Comparison of ENCODE assay signal across 26 cellular contexts in genomic region chr13:112325941-112326645, GRCh38. TPM values are rescaled to one million over a fixed set of nuclear protein-coding genes. Genes with fewer than 3 reads are reported as not detected.
DNase-seq lines count a peak whose midpoint lies in the region; ATAC-seq, FAIRE-seq and TF ChIP-seq lines count a peak whose summit lies in the region.
"Had no signal": no experiment of that assay in that cellular context is flagged by ENCODE, and none has a peak within 500 bp of the region (broad histone marks: within the 10 kb centered on the region; RNA-seq: fewer than 3 reads in every experiment).

No MANE protein-coding gene starts in this region.

- no peaks in the 10 kb centered on the region for H3K9me1 ChIP-seq in K562 (ENCODE audit: control insufficient read depth, insufficient read depth, low read length)

- H3K27me3 Mint-ChIP-seq in natural killer cell treated with Interleukin-12 subunit alpha and Interleukin-12 subunit beta and Interleukin-15 and Interleukin-18, amount 100 ng/mL, for 72 hours, result peaks cover 13 to 15% of the 10 kb centered on the region in 2 donors
- peaks cover 21 to 22% of the 10 kb centered on the region in 2 donors for H3K27me3 Mint-ChIP-seq in natural killer cell (ENCODE audit: low read depth in 2 of 2)

- no peak for TF ChIP-seq POLR2A in K562 (conservative IDR thresholded peaks at IDR 0.05)

- no peak overlapping the region for H3K4me3 ChIP-seq in K562
- H3K4me3 ChIP-seq: A549, lower lobe of right lung, transverse colon had no signal

- CTCF ChIA-PET in K562 (lab: Yijun Ruan, JAX; ENCODE audit: low intra/inter-chr PET ratio), result no interaction called here

- H3K36me3 Mint-ChIP-seq in natural killer cell treated with Interleukin-12 subunit alpha and Interleukin-12 subunit beta and Interleukin-15 and Interleukin-18, amount 100 ng/mL, for 72 hours, result no peaks in the 10 kb centered on the region
- no peaks in the 10 kb centered on the region for H3K36me3 Mint-ChIP-seq in natural killer cell

- H3K4me1 Mint-ChIP-seq in natural killer cell treated with Interleukin-12 subunit alpha and Interleukin-12 subunit beta and Interleukin-15 and Interleukin-18, amount 100 ng/mL, for 72 hours (ENCODE audit: low read depth in 2 of 2), result peaks cover 0 to 2% of the 10 kb centered on the region in 2 donors
- no peaks in the 10 kb centered on the region for H3K4me1 Mint-ChIP-seq in natural killer cell
- H3K4me1 Mint-ChIP-seq: activated CD4-positive, alpha-beta T cell treated with anti-CD3 and anti-CD28 coated beads for 36 hours; stimulated activated naive CD8-positive, alpha-beta T cell treated with anti-CD3 and anti-CD28 coated beads, Interleukin-15, amount 100 ng/mL, for 72 hours had no signal

- no peak for TF ChIP-seq EP300 in K562 (IDR thresholded peaks at IDR 0.05; ENCODE audit: low read length)

- no peak overlapping the region for H3K4me2 ChIP-seq in K562 (ENCODE audit: insufficient read depth, low read length)
- H3K4me2 ChIP-seq: A549 had no signal

- no peaks in the 10 kb centered on the region for H3K9me3 Mint-ChIP-seq in natural killer cell treated with Interleukin-12 subunit alpha and Interleukin-12 subunit beta and Interleukin-15 and Interleukin-18, amount 100 ng/mL, for 72 hours
- no peaks in the 10 kb centered on the region for H3K9me3 Mint-ChIP-seq in natural killer cell
- H3K9me3 Mint-ChIP-seq: activated T-cell treated with anti-CD3 and anti-CD28 coated beads, Interleukin-2, amount 50 U/mL, for 4 hours; dendritic cell treated with granulocyte-macrophage colony-stimulating factor and Interleukin-4, amounts not matched to agents 40 ng/mL and 50 ng/mL, for 4 days; stimulated activated naive CD8-positive, alpha-beta T cell treated with anti-CD3 and anti-CD28 coated beads, Interleukin-15, amount 100 ng/mL, for 72 hours had no signal

- peaks cover 0 to 4% of the 10 kb centered on the region in 2 experiments; a peak in 1 of 5 replicates for H3K4me1 ChIP-seq in K562 (replicated peaks in 1 of 2; ENCODE audit: control insufficient read depth in 2 of 2, insufficient read depth in 2 of 2, low read length in 2 of 2)
- H3K4me1 ChIP-seq: A549, lower lobe of right lung had no signal

- no peaks in the 10 kb centered on the region for H3K36me3 ChIP-seq in K562 (ENCODE audit: control insufficient read depth, insufficient read depth, low read length)
- H3K36me3 ChIP-seq: lower lobe of right lung, neutrophil, transverse colon had no signal

- H3K79me2 ChIP-seq in K562 (ENCODE audit: control insufficient read depth, insufficient read depth, low read length), result no peaks in the 10 kb centered on the region

- H3K9ac ChIP-seq in K562 (ENCODE audit: insufficient read depth in 1 of 2, low read depth in 2 of 2, low read length in 2 of 2), result no peak overlapping the region

- no peak overlapping the region for H3K27ac ChIP-seq in K562 (ENCODE audit: extremely low read depth, low read depth, low read length)
- H3K27ac ChIP-seq: A549, lower lobe of right lung, neutrophil, transverse colon had no signal

- H2AFZ ChIP-seq in K562 (ENCODE audit: low read depth, low read length), result no peak overlapping the region

- intact Hi-C loops in natural killer cell (cut with micrococcal nuclease), result no loop called here
- intact Hi-C loops in K562 (cut with micrococcal nuclease), result no loop called here

- TF ChIP-seq CTCF in natural killer cell (IDR thresholded peaks at IDR 0.05), result no peak
- TF ChIP-seq CTCF in K562 (IDR thresholded peaks at IDR 0.05 in 2 of 3, conservative IDR thresholded peaks at IDR 0.05 in 1 of 3; ENCODE audit: insufficient read depth in 2 of 3, low read depth in 1 of 3, low read length in 3 of 3), result no peak

- POLR2A ChIA-PET in K562 (lab: Yijun Ruan, JAX), result no interaction called here

- in situ Hi-C loops in K562 (cut with MboI), result loop anchor here (10.0 kb wide), 1 partner anchor 51 kb away; no protein-coding TSS in a partner anchor

- TF ChIP-seq RAD21 in K562 (CRISPR knock-in tag; conservative IDR thresholded peaks at IDR 0.05 in 1 of 2, IDR thresholded peaks at IDR 0.05 in 1 of 2), result no peak

- H4K20me1 ChIP-seq in K562 (replicated peaks; ENCODE audit: control insufficient read depth, insufficient read depth, low read length), result no peaks in the 10 kb centered on the region; the same call in 1 of the 2 replicates

- no peaks in the 10 kb centered on the region for H3K9me3 ChIP-seq in K562 (replicated peaks; ENCODE audit: control insufficient read depth, insufficient read depth, low read depth, low read length)
- H3K9me3 ChIP-seq: A549, lower lobe of right lung, neutrophil, transverse colon had no signal

- H3K27me3 ChIP-seq in K562 (ENCODE audit: control insufficient read depth in 2 of 2, insufficient read depth in 2 of 2, low read length in 2 of 2), result peaks cover 5 to 44% of the 10 kb centered on the region in 2 experiments; a peak in 3 of 5 replicates

- under 1% methylated on average over 24 of the region's 26 CpGs for WGBS in K562 (ENCODE audit: insufficient coverage, low coverage, missing lambda C conversion rate)

- FAIRE-seq in K562 (lab: Jason Lieb, UNC), result no peak
- FAIRE-seq: A549, endothelial cell of umbilical vein had no signal

- no peak overlapping the region for H3K27ac Mint-ChIP-seq in natural killer cell treated with Interleukin-12 subunit alpha and Interleukin-12 subunit beta and Interleukin-15 and Interleukin-18, amount 100 ng/mL, for 72 hours
- no peak overlapping the region for H3K27ac Mint-ChIP-seq in natural killer cell
- H3K27ac Mint-ChIP-seq: activated CD4-positive, alpha-beta T cell treated with anti-CD3 and anti-CD28 coated beads for 36 hours; dendritic cell treated with granulocyte-macrophage colony-stimulating factor and Interleukin-4, amounts not matched to agents 40 ng/mL and 50 ng/mL, for 4 days had no signal

- BruUV-seq in K562 (replicated peaks; lab: Mats Ljungman, UMichigan), result no TSS peak

- no peak for DNase-seq in natural killer cell treated with Interleukin-12 subunit alpha and Interleukin-12 subunit beta and Interleukin-15 and Interleukin-18, amount 100 ng/mL, for 72 hours (ENCODE audit: low spot score)
- DNase-seq in natural killer cell (no peak), K562 (ENCODE audit: extremely low read depth in 1 of 4, low spot score in 3 of 4) (peak in 1 of 4 experiments; percentile 5), islet precursor cell (peak; percentile 48), NOMO-1 (lab: John Stamatoyannopoulos, UW; ENCODE audit: unreplicated experiment in 2 of 2) (no peak), T-helper 2 cell (no peak)
- no peak for DNase-seq in activated CD4-positive, alpha-beta T cell treated with anti-CD3 and anti-CD28 coated beads, Interleukin-2, amount 50 U/mL, for 4 hours
- DNase-seq: activated CD4-positive, alpha-beta T cell treated with anti-CD3 and anti-CD28 coated beads for 36 hours; activated naive CD4-positive, alpha-beta T cell treated with Interleukin-2 at 50 U/mL for 16 hours; activated T-cell treated with anti-CD3 and anti-CD28 coated beads, Interleukin-2, amount 50 U/mL, for 4 hours; amniotic stem cell; lower lobe of right lung; NCI-H1417 treated with DMSO at 0.1 percent for 48 hours; stimulated activated CD4-positive, alpha-beta T cell treated with anti-CD3 and anti-CD28 coated beads, Interleukin-12 subunit alpha, Interleukin-12 subunit beta, amount 100 ng/mL, for 4 hours; stimulated activated naive CD8-positive, alpha-beta T cell treated with anti-CD3 and anti-CD28 coated beads, Interleukin-15, amount 100 ng/mL, for 72 hours; T-helper 1 cell; transverse colon had no signal

- H3K4me3 Mint-ChIP-seq in natural killer cell treated with Interleukin-12 subunit alpha and Interleukin-12 subunit beta and Interleukin-15 and Interleukin-18, amount 100 ng/mL, for 72 hours, result no peak overlapping the region
- no peak overlapping the region for H3K4me3 Mint-ChIP-seq in natural killer cell
- H3K4me3 Mint-ChIP-seq: activated CD4-positive, alpha-beta T cell treated with anti-CD3 and anti-CD28 coated beads for 36 hours; activated T-cell treated with anti-CD3 and anti-CD28 coated beads, Interleukin-2, amount 50 U/mL, for 4 hours; dendritic cell treated with granulocyte-macrophage colony-stimulating factor and Interleukin-4, amounts not matched to agents 40 ng/mL and 50 ng/mL, for 4 days; stimulated activated naive CD8-positive, alpha-beta T cell treated with anti-CD3 and anti-CD28 coated beads, Interleukin-15, amount 100 ng/mL, for 72 hours had no signal

- ATAC-seq in natural killer cell treated with Interleukin-12 subunit alpha and Interleukin-12 subunit beta and Interleukin-15 and Interleukin-18, amount 100 ng/mL, for 72 hours, result peak; percentile 24 to 52
- no peak for ATAC-seq in natural killer cell
- no peak for ATAC-seq in K562
- ATAC-seq in GM19463 (IDR thresholded peaks at IDR 0.05; ENCODE audit: unreplicated experiment), result no peak
- ATAC-seq: A549; activated CD4-positive, alpha-beta T cell treated with anti-CD3 and anti-CD28 coated beads for 36 hours; activated T-cell treated with anti-CD3 and anti-CD28 coated beads, Interleukin-2, amount 50 U/mL, for 4 hours; lower lobe of right lung; stimulated activated naive CD8-positive, alpha-beta T cell treated with anti-CD3 and anti-CD28 coated beads, Interleukin-15, amount 100 ng/mL, for 72 hours had no signal

TF ChIP-seq in K562, 482 proteins besides CTCF, POLR2A, EP300 and RAD21 (continues in another document):
- TF ChIP-seq MEF2D (tag; conservative IDR thresholded peaks at IDR 0.05; ENCODE audit: low read depth), result 0 out of 2 replicates have a peak, but pooled peaks have one; percentile 21
- peak; percentile 63 for TF ChIP-seq MEF2A (IDR thresholded peaks at IDR 0.05; ENCODE audit: control insufficient read depth, low read depth, low read length)
- no peak for TF ChIP-seq ETS2 (tag; IDR thresholded peaks at IDR 0.05; ENCODE audit: borderline replicate concordance, poor library complexity, severe bottlenecking)

RNA-seq across cellular contexts. Expression of gene SPACA7, which starts 50.1 kb away (rescaled TPM):
- not detected for total RNA-seq in natural killer cell treated with Interleukin-12 subunit alpha and Interleukin-12 subunit beta and Interleukin-15 and Interleukin-18, amount 100 ng/mL, for 72 hours
- total RNA-seq in natural killer cell, result not detected
- not detected in 2 replicates for total RNA-seq in K562 (2011; cell fraction: chromatin; rRNA removed; ENCODE audit: low replicate concordance)
- total RNA-seq in K562 (2011; cell fraction: nucleolus; rRNA removed), result not detected in 2 replicates
- not detected in 2 replicates for total RNA-seq in K562 (2011; cell fraction: nucleoplasm; rRNA removed)
- not detected in 2 replicates for total RNA-seq in K562 (2014; rRNA removed)
- not detected in 2 replicates for total RNA-seq in K562 (2014; rRNA removed; fragmentation: Illumina TruSeq; extraction: Trizol)
- not detected in 2 replicates for total RNA-seq in K562 (2015; rRNA removed; fragmentation: Illumina TruSeq; extraction: Trizol)
- total RNA-seq in K562 (2021), result not detected in 2 replicates
- not detected in 2 replicates for polyA plus RNA-seq in K562 (2011; rRNA removed)
- not detected in 2 replicates for polyA plus RNA-seq in K562 (2011; cell fraction: cytosol; rRNA removed)
- polyA plus RNA-seq in K562 (2011; cell fraction: nucleus; rRNA removed), result not detected in 2 replicates
- polyA plus RNA-seq in K562 (2012), result not detected in 2 replicates
- polyA plus RNA-seq in K562 (2014; fragmentation: Illumina TruSeq; extraction: Trizol), result not detected in 2 replicates
- polyA plus RNA-seq in K562 (2014; fragmentation: Nextera tagmentation; extraction: Ambion mirVana), result not detected
- not detected in 2 replicates for polyA plus RNA-seq in K562 (2014; rRNA removed)
- polyA minus RNA-seq in K562 (2011; rRNA and poly(A)+ RNA removed), result not detected in 2 replicates
- not detected in 2 replicates for polyA minus RNA-seq in K562 (2011; cell fraction: cytosol; rRNA and poly(A)+ RNA removed)
- polyA minus RNA-seq in K562 (2011; cell fraction: nucleus; rRNA and poly(A)+ RNA removed), result not detected in 2 replicates
- total RNA-seq: activated CD4-positive, alpha-beta T cell treated with anti-CD3 and anti-CD28 coated beads for 36 hours; activated CD8-positive, alpha-beta memory T cell treated with anti-CD3 and anti-CD28 coated beads for 36 hours; activated T-cell treated with anti-CD3 and anti-CD28 coated beads, Interleukin-2, amount 50 U/mL, for 4 hours; Daoy; endothelial cell of umbilical vein; lower lobe of right lung; MCF 10A; transverse colon had no signal
- polyA plus RNA-seq: A549, BJ, endothelial cell of umbilical vein had no signal

Comparison
In these comparisons a context has a peak if more than half of its experiments do, and no peak if none do; other contexts are left out.
1. ATAC-seq: peak in natural killer cell treated with Interleukin-12 subunit alpha and Interleukin-12 subunit beta and Interleukin-15 and Interleukin-18, amount 100 ng/mL, for 72 hours (2 of 2); none in natural killer cell (0 of 3), K562 (single experiment) and GM19463 (single experiment).